In genomic region chr3:141434255-141434654, GRCh38 we compare ENCODE assay signal across 22 cellular contexts. TPM values are rescaled to one million over a fixed set of nuclear protein-coding genes. Genes with fewer than 3 reads are reported as not detected.
A peak's percentile ranks its signal among the peaks of the same experiment; 100 is the strongest.
DNase-seq lines count a peak whose midpoint lies in the region; ATAC-seq, FAIRE-seq and TF ChIP-seq lines count a peak whose summit lies in the region.
"Had no signal": no experiment of that assay in that cellular context is flagged by ENCODE, and none has a peak within 500 bp of the region (broad histone marks: within the 10 kb centered on the region; RNA-seq: fewer than 3 reads in every experiment).

No MANE protein-coding gene starts in this region.

- peak overlapping the region; percentile 39 for H3K27ac Mint-ChIP-seq in Caco-2 (ENCODE audit: unreplicated experiment)
- H3K27ac Mint-ChIP-seq in central memory CD8-positive, alpha-beta T cell (ENCODE audit: low read depth): peak overlapping the region; percentile 20
- H3K27ac Mint-ChIP-seq: activated CD4-positive, alpha-beta memory T cell treated with anti-CD3 and anti-CD28 coated beads for 36 hours; T-helper 2 cell treated with Interferon-gamma antibody and Interleukin-4, amounts not matched to agents 5 μg/mL and 100 μg/mL, for 36 hours had no signal

- peaks cover 33% of the 10 kb centered on the region for H3K36me3 Mint-ChIP-seq in Caco-2 (ENCODE audit: insufficient read depth, unreplicated experiment)
- H3K36me3 Mint-ChIP-seq in central memory CD8-positive, alpha-beta T cell (ENCODE audit: insufficient read depth): peaks cover 39% of the 10 kb centered on the region

- TF ChIP-seq CTCF in Caco-2 (IDR thresholded peaks at IDR 0.05; ENCODE audit: insufficient read depth in 1 of 2, low read depth in 1 of 2, low read length in 1 of 2, severe bottlenecking in 1 of 2, unreplicated experiment in 1 of 2): no peak
- no peak for TF ChIP-seq CTCF in D721Med (IDR thresholded peaks at IDR 0.05; ENCODE audit: insufficient read depth, missing control alignments)
- TF ChIP-seq CTCF in Peyer's patch (IDR thresholded peaks at IDR 0.05): no peak

- ATAC-seq in central memory CD8-positive, alpha-beta T cell (replicated peaks; ENCODE audit: extremely low read depth, poor library complexity, severe bottlenecking): no peak

- H3K4me1 ChIP-seq in Caco-2 (peaks cover 50% of the 10 kb centered on the region), stomach smooth muscle (ENCODE audit: control insufficient read depth, insufficient read depth, low read length) (peaks cover 34% of the 10 kb centered on the region), Peyer's patch (peaks cover 0 to 18% (median 0%) of the 10 kb centered on the region in 4 donors)

- no peak for DNase-seq in Caco-2
- no peak for DNase-seq in GM19239 (ENCODE audit: insufficient read length, low spot score)
- DNase-seq in central memory CD8-positive, alpha-beta T cell (ENCODE audit: low spot score in 2 of 2): no peak
- no peak for DNase-seq in D721Med (ENCODE audit: insufficient read length, low spot score)
- no peak for DNase-seq in Peyer's patch
- DNase-seq in NCI-H187 treated with DMSO at 0.1 percent for 48 hours (lab: John Stamatoyannopoulos, UW): no peak
- DNase-seq: activated CD4-positive, alpha-beta memory T cell treated with anti-CD3 and anti-CD28 coated beads for 36 hours; activated naive CD4-positive, alpha-beta T cell; activated T-cell treated with anti-CD3 and anti-CD28 coated beads, Interleukin-2, amount 50 U/mL, for 1 hour; amygdala; foreskin melanocyte; GOT3; mammary epithelial cell; NCI-H1930; occipital lobe; testis had no signal

- peak overlapping the region; percentile 25 for H3K27ac ChIP-seq in stomach smooth muscle (ENCODE audit: low read length)
- peak overlapping the region in 1 of 4 donors; percentile 11 for H3K27ac ChIP-seq in Peyer's patch
- H3K27ac ChIP-seq: cardiac muscle cell, KMS-11, SK-N-MC had no signal

- no peaks in the 10 kb centered on the region for H3K9me3 ChIP-seq in Caco-2
- H3K9me3 ChIP-seq in stomach smooth muscle (ENCODE audit: control insufficient read depth in 2 of 2, low read length in 2 of 2): no peaks in the 10 kb centered on the region
- H3K9me3 ChIP-seq in Peyer's patch: no peaks in the 10 kb centered on the region
- H3K9me3 ChIP-seq: testis had no signal

- POLR2A ChIA-PET in Caco-2 (lab: Charles Lee): no interaction called here

- TF ChIP-seq POLR2A in Peyer's patch (IDR thresholded peaks at IDR 0.05): no peak

- H3K4me1 Mint-ChIP-seq in Caco-2 (ENCODE audit: low read depth, unreplicated experiment): peaks cover 45% of the 10 kb centered on the region
- peaks cover 50% of the 10 kb centered on the region for H3K4me1 Mint-ChIP-seq in central memory CD8-positive, alpha-beta T cell

- intact Hi-C loops in Caco-2 (cut with micrococcal nuclease; ENCODE audit: unreplicated experiment): no loop called here

- no peaks in the 10 kb centered on the region for H3K27me3 Mint-ChIP-seq in Caco-2 (ENCODE audit: insufficient read depth, unreplicated experiment)
- H3K27me3 Mint-ChIP-seq in central memory CD8-positive, alpha-beta T cell: no peaks in the 10 kb centered on the region
- H3K27me3 Mint-ChIP-seq: activated CD4-positive, alpha-beta memory T cell treated with anti-CD3 and anti-CD28 coated beads for 36 hours had no signal

- no peak overlapping the region for H3K9ac ChIP-seq in stomach smooth muscle (ENCODE audit: low read length in 2 of 2)
- H3K9ac ChIP-seq: KMS-11 had no signal

- CTCF ChIA-PET in Caco-2 (lab: Charles Lee): interaction anchor here (1.1 kb wide), 1 partner anchor 18 kb away, joined by 3 read pairs; no protein-coding TSS in a partner anchor

- no peaks in the 10 kb centered on the region for H3K9me3 Mint-ChIP-seq in Caco-2 (ENCODE audit: unreplicated experiment)
- no peaks in the 10 kb centered on the region for H3K9me3 Mint-ChIP-seq in central memory CD8-positive, alpha-beta T cell
- H3K9me3 Mint-ChIP-seq: activated CD4-positive, alpha-beta memory T cell treated with anti-CD3 and anti-CD28 coated beads for 36 hours; T-helper 2 cell treated with Interferon-gamma antibody and Interleukin-4, amounts not matched to agents 5 μg/mL and 100 μg/mL, for 36 hours had no signal

- H3K4me3 ChIP-seq in Caco-2 (ENCODE audit: low read depth, low read length) (no peak overlapping the region), stomach smooth muscle (ENCODE audit: low read length in 2 of 2) (peak overlapping the region in 1 of 2 donors; percentile 50), Peyer's patch (no peak overlapping the region)
- H3K4me3 ChIP-seq: cardiac muscle cell, SK-N-MC, testis had no signal

- FAIRE-seq in GM19239 (lab: Jason Lieb, UNC) (peak; percentile 21), D721Med (lab: Jason Lieb, UNC) (no peak)
- FAIRE-seq: RCC 7860 had no signal

- no peaks in the 10 kb centered on the region for H3K27me3 ChIP-seq in Caco-2 (replicated peaks; ENCODE audit: control insufficient read depth, insufficient read depth, low read length)
- no peaks in the 10 kb centered on the region for H3K27me3 ChIP-seq in stomach smooth muscle (ENCODE audit: control insufficient read depth in 1 of 2, insufficient read depth in 2 of 2, low read length in 2 of 2)
- no peaks in the 10 kb centered on the region for H3K27me3 ChIP-seq in Peyer's patch
- H3K27me3 ChIP-seq: cardiac muscle cell, testis had no signal

- BruUV-seq in Caco-2 (replicated peaks; lab: Mats Ljungman, UMichigan): no TSS peak

- H3K4me3 Mint-ChIP-seq in Caco-2 (ENCODE audit: unreplicated experiment): no peak overlapping the region
- H3K4me3 Mint-ChIP-seq in central memory CD8-positive, alpha-beta T cell: no peak overlapping the region
- H3K4me3 Mint-ChIP-seq: activated CD4-positive, alpha-beta memory T cell treated with anti-CD3 and anti-CD28 coated beads for 36 hours; T-helper 2 cell treated with Interferon-gamma antibody and Interleukin-4, amounts not matched to agents 5 μg/mL and 100 μg/mL, for 36 hours had no signal

- H3K36me3 ChIP-seq in Caco-2 (ENCODE audit: control insufficient read depth, insufficient read depth, low read length) (no peaks in the 10 kb centered on the region), stomach smooth muscle (ENCODE audit: control insufficient read depth in 2 of 2, insufficient read depth in 2 of 2, low read length in 2 of 2) (peaks cover 4 to 8% of the 10 kb centered on the region in 2 donors), Peyer's patch (peaks cover 0 to 35% (median 0%) of the 10 kb centered on the region in 3 donors)
- H3K36me3 ChIP-seq: cardiac muscle cell had no signal

RNA-seq across cellular contexts. Expression of gene RASA2, which starts 52.6 kb away (rescaled TPM):
- total RNA-seq in Caco-2 (2022) (17.2 and 26.7 TPM in 2 replicates), Peyer's patch (10 to 100 TPM; 22.3 to 43.7 (median 33.6) TPM)
